ENCODE assay signal across 12 cellular contexts in the genomic region with DNA sequence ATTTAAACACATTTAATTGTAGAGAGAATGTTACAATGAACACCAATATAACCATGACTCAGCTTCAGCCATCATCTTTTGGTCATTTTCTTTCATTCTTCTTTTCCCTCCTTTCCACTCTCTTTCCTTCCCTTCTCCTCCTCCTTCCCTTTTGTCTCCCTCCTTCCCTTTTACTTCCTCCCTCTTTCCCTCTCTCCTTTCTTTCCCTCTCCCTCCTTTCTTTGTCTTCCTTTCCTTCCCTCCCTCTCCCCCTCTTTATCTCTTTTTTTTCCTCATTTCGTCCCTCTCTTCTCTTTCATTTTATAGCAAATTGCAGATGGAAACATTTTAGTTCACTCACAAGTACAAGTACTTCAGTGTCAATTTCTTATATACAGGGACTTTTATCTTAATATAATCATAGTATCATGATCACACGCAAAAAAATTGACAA. TPM values are rescaled to one million over a fixed set of nuclear protein-coding genes. Genes with fewer than 3 reads are reported as not detected.
DNase-seq lines count a peak whose midpoint lies in the region; ATAC-seq and TF ChIP-seq lines count a peak whose summit lies in the region.
"Had no signal": no experiment of that assay in that cellular context is flagged by ENCODE, and none has a peak within 500 bp of the region (broad histone marks: within the 10 kb centered on the region; RNA-seq: fewer than 3 reads in every experiment).

No MANE protein-coding gene starts in this region.

- no peaks in the 10 kb centered on the region for H3K9me2 ChIP-seq in GM23338 (ENCODE audit: insufficient read depth)

- peaks cover 8% of the 10 kb centered on the region; the same call in 1 of the 2 replicates for H4K20me1 ChIP-seq in GM23338 (replicated peaks; ENCODE audit: insufficient read depth)

- H3F3A ChIP-seq in GM23338 (replicated peaks; ENCODE audit: low read depth), result no peaks in the 10 kb centered on the region

- no peak overlapping the region for H2AFZ ChIP-seq in GM23338

- in situ Hi-C loops in brain microvascular endothelial cell (cut with HindIII; ENCODE audit: low pct_ligation_motif_present, low sequenced_read_pairs), result no loop called here

- no peaks in the 10 kb centered on the region for H3K36me3 ChIP-seq in A673 (ENCODE audit: insufficient read depth, low read length, poor library complexity, severe bottlenecking)
- H3K36me3 ChIP-seq in GM23338 (ENCODE audit: insufficient read depth), result no peaks in the 10 kb centered on the region
- no peaks in the 10 kb centered on the region for H3K36me3 ChIP-seq in brain microvascular endothelial cell (replicated peaks)

- peaks cover 26% of the 10 kb centered on the region for H3K36me3 Mint-ChIP-seq in GM23338 (ENCODE audit: low read depth)
- H3K36me3 Mint-ChIP-seq in activated naive CD8-positive, alpha-beta T cell treated with anti-CD3 and anti-CD28 coated beads, Interleukin-2, amount 50 U/mL, for 24 hours (ENCODE audit: low read depth), result peaks cover 2% of the 10 kb centered on the region
- no peaks in the 10 kb centered on the region for H3K36me3 Mint-ChIP-seq in naive B cell
- H3K36me3 Mint-ChIP-seq in endothelial cell (ENCODE audit: low read depth, unreplicated experiment), result peaks cover 8% of the 10 kb centered on the region

- no TSS peak for BruUV-seq in A673 (replicated peaks; lab: Mats Ljungman, UMichigan)

- TF ChIP-seq CTCF in A673 (conservative IDR thresholded peaks at IDR 0.05; ENCODE audit: low read depth, low read length) (no peak), GM23338 (conservative IDR thresholded peaks at IDR 0.05; ENCODE audit: low read depth in 2 of 2) (no peak), endothelial cell (IDR thresholded peaks at IDR 0.05; ENCODE audit: unreplicated experiment) (no peak), brain microvascular endothelial cell (IDR thresholded peaks at IDR 0.05; ENCODE audit: low read depth, low read length, missing control alignments) (no peak)

- H3K4me2 ChIP-seq in GM23338, result peak overlapping the region; percentile 91

- peaks cover 12% of the 10 kb centered on the region for H3K27me3 Mint-ChIP-seq in GM23338 (ENCODE audit: insufficient read depth, low read depth, poor library complexity)
- peaks cover 7% of the 10 kb centered on the region for H3K27me3 Mint-ChIP-seq in activated naive CD8-positive, alpha-beta T cell treated with anti-CD3 and anti-CD28 coated beads, Interleukin-2, amount 50 U/mL, for 24 hours
- peaks cover 0 to 11% (median 0%) of the 10 kb centered on the region in 3 donors for H3K27me3 Mint-ChIP-seq in naive B cell
- H3K27me3 Mint-ChIP-seq in endothelial cell (ENCODE audit: unreplicated experiment), result peaks cover 4% of the 10 kb centered on the region

- H3K4me1 ChIP-seq in A673 (ENCODE audit: insufficient read depth, low read length, poor library complexity, severe bottlenecking), result peaks cover 10% of the 10 kb centered on the region
- H3K4me1 ChIP-seq in GM23338 (ENCODE audit: insufficient read depth), result peaks cover 12% of the 10 kb centered on the region
- H3K4me1 ChIP-seq: foreskin keratinocyte had no signal

- H3K9me3 Mint-ChIP-seq in GM23338 (peaks cover 13% of the 10 kb centered on the region; the same call in 2 of the 3 replicates), naive B cell (no peaks in the 10 kb centered on the region), endothelial cell (ENCODE audit: unreplicated experiment) (no peaks in the 10 kb centered on the region)
- H3K9me3 Mint-ChIP-seq in activated naive CD8-positive, alpha-beta T cell treated with anti-CD3 and anti-CD28 coated beads, Interleukin-2, amount 50 U/mL, for 24 hours, result no peaks in the 10 kb centered on the region

- POLR2A ChIA-PET in A673 (lab: Charles Lee; ENCODE audit: low non-redundant PET), result no interaction called here

- CTCF ChIA-PET in A673 (lab: Charles Lee), result no interaction called here

- H3K27ac ChIP-seq in A673 (ENCODE audit: low read depth, low read length, poor library complexity, severe bottlenecking) (peak overlapping the region; percentile 55), GM23338 (ENCODE audit: low read depth) (no peak overlapping the region), brain microvascular endothelial cell (no peak overlapping the region)
- H3K27ac ChIP-seq: foreskin keratinocyte had no signal

- DNase-seq in A673 (ENCODE audit: low spot score), result no peak
- no peak for DNase-seq in GM23338 (ENCODE audit: low spot score)
- DNase-seq in activated naive CD8-positive, alpha-beta T cell treated with anti-CD3 and anti-CD28 coated beads, Interleukin-2, amount 50 U/mL, for 24 hours, result no peak
- DNase-seq in naive B cell, result no peak
- no peak for DNase-seq in endothelial cell (ENCODE audit: low spot score)
- no peak for DNase-seq in brain microvascular endothelial cell
- no peak for DNase-seq in head of caudate nucleus
- DNase-seq: activated CD8-positive, alpha-beta memory T cell treated with anti-CD3 and anti-CD28 coated beads for 24 hours; foreskin keratinocyte; IMR-90; mammary epithelial cell had no signal

- H3K27ac Mint-ChIP-seq in GM23338, result no peak overlapping the region
- no peak overlapping the region for H3K27ac Mint-ChIP-seq in activated naive CD8-positive, alpha-beta T cell treated with anti-CD3 and anti-CD28 coated beads, Interleukin-2, amount 50 U/mL, for 24 hours
- peak overlapping the region in 3 of 6 donors; percentile 16 to 91 (median 78) for H3K27ac Mint-ChIP-seq in naive B cell
- H3K27ac Mint-ChIP-seq in endothelial cell (ENCODE audit: unreplicated experiment), result no peak overlapping the region

- H3K9me3 ChIP-seq in A673 (ENCODE audit: low read depth, low read length, poor library complexity, severe bottlenecking), result no peaks in the 10 kb centered on the region

- ATAC-seq in GM23338 (no peak), naive B cell (ENCODE audit: low read depth in 2 of 2) (no peak), GM19328 (IDR thresholded peaks at IDR 0.05; ENCODE audit: unreplicated experiment) (no peak)
- ATAC-seq in activated naive CD8-positive, alpha-beta T cell treated with anti-CD3 and anti-CD28 coated beads, Interleukin-2, amount 50 U/mL, for 24 hours, result no peak
- ATAC-seq: foreskin keratinocyte had no signal

- H3K4me3 Mint-ChIP-seq in GM23338 (peak overlapping the region; percentile 99), naive B cell (peak overlapping the region in 6 of 8 donors; percentile 7 to 99 (median 98)), endothelial cell (ENCODE audit: unreplicated experiment) (no peak overlapping the region)
- peak overlapping the region; percentile 14 for H3K4me3 Mint-ChIP-seq in activated naive CD8-positive, alpha-beta T cell treated with anti-CD3 and anti-CD28 coated beads, Interleukin-2, amount 50 U/mL, for 24 hours

- peaks cover 29% of the 10 kb centered on the region for H3K4me1 Mint-ChIP-seq in GM23338
- peaks cover 38% of the 10 kb centered on the region for H3K4me1 Mint-ChIP-seq in activated naive CD8-positive, alpha-beta T cell treated with anti-CD3 and anti-CD28 coated beads, Interleukin-2, amount 50 U/mL, for 24 hours
- H3K4me1 Mint-ChIP-seq in naive B cell, result peaks cover 39 to 56% (median 46%) of the 10 kb centered on the region in 3 donors
- H3K4me1 Mint-ChIP-seq in endothelial cell (ENCODE audit: unreplicated experiment), result peaks cover 35% of the 10 kb centered on the region

- H3K79me2 ChIP-seq in GM23338 (replicated peaks; ENCODE audit: insufficient read depth), result peaks cover 45% of the 10 kb centered on the region

- intact Hi-C loops in A673 (cut with micrococcal nuclease; ENCODE audit: unreplicated experiment) (no loop called here), head of caudate nucleus (cut with DNase I) (loop anchor here (10.0 kb wide), 2 partner anchors 97 to 217 kb away; a partner anchor contains a TSS)

- H3K4me3 ChIP-seq in A673 (ENCODE audit: low read depth, low read length, poor library complexity, severe bottlenecking) (peak overlapping the region; percentile 91), GM23338 (peak overlapping the region; percentile 78), brain microvascular endothelial cell (ENCODE audit: low read depth, low read length) (no peak overlapping the region)

- H3K27me3 ChIP-seq in A673 (replicated peaks; ENCODE audit: insufficient read depth, low read depth, low read length, poor library complexity) (peaks cover 11% of the 10 kb centered on the region), GM23338 (ENCODE audit: insufficient read depth) (no peaks in the 10 kb centered on the region), brain microvascular endothelial cell (replicated peaks) (peaks cover 7% of the 10 kb centered on the region)

RNA-seq across cellular contexts. Expression of a gene that starts 1.8 kb away (rescaled TPM):
- total RNA-seq in A673 (2021) (8.0 and 8.7 TPM in 2 replicates), endothelial cell (ENCODE audit: unreplicated experiment) (9.5 TPM)
- total RNA-seq in GM23338 (2014; rRNA removed; shearing (Covaris generic)), result 4.3 and 7.6 TPM in 2 replicates
- polyA plus RNA-seq in GM23338 (2016; fragmentation: Nextera tagmentation; extraction: Ambion mirVana) (2.8 and 3.0 TPM in 2 replicates), naive B cell (ENCODE audit: low read depth in 6 of 6) (1 to 10 TPM in 5 of 6 donors, under 1 TPM in 1; 0.80 to 4.8 (median 3.4) TPM)

RNA-seq across cellular contexts. Expression of a gene that starts 15.6 kb away (rescaled TPM):
- total RNA-seq in A673 (2021) (3.5 and 4.3 TPM in 2 replicates), endothelial cell (ENCODE audit: unreplicated experiment) (3.7 TPM)
- 4.7 and 12.1 TPM in 2 replicates for total RNA-seq in GM23338 (2014; rRNA removed; shearing (Covaris generic))
- polyA plus RNA-seq in GM23338 (2016; fragmentation: Nextera tagmentation; extraction: Ambion mirVana) (2.8 and 3.1 TPM in 2 replicates), naive B cell (ENCODE audit: low read depth in 6 of 6) (1 to 10 TPM in 3 of 6 donors, under 1 TPM in 2, not detected in 1; 0.54 to 3.3 (median 1.5) TPM)

RNA-seq across cellular contexts. Expression of a gene that starts 48.0 kb away (rescaled TPM):
- 12.1 and 13.1 TPM in 2 replicates for total RNA-seq in A673 (2021)
- 5.7 and 7.3 TPM in 2 replicates for total RNA-seq in GM23338 (2014; rRNA removed; shearing (Covaris generic))
- 1.9 and 2.0 TPM in 2 replicates for polyA plus RNA-seq in GM23338 (2016; fragmentation: Nextera tagmentation; extraction: Ambion mirVana)
- 1 to 10 TPM; 2.3 to 6.3 (median 3.8) TPM for polyA plus RNA-seq in naive B cell (ENCODE audit: low read depth in 6 of 6)
- total RNA-seq in endothelial cell (ENCODE audit: unreplicated experiment), result 9.5 TPM
